17 cellular contexts compared by ENCODE assay signal in the genomic region with DNA sequence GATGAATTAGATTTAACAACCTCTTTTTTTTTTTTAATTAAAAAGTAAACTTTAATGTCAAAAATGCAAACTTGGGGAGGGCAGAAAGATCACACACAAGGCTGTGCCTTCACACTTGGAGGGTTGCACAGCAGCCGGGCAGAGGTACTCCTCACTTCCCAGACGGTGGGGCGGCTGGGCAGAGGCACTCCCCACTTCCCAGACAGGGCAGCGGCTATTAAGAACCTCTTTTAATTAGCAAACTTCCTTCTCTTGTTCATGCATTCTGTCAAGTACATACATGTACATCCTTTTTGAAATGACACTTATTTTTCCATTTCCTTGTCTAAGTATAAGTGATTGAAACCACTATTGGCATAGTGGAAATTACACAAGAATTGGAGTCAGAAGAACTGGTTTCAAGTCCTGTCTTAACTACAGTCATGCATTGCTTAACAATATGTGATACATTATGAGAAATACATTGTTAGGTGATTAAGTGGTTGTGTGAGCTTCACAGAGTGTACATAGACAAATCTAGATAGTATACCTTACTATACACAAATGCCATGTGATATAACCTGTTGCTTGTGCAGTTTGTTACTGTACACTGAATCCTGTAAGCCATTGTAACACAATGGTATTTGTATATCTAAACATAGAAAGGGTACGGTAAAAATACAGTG. TPM values are rescaled to one million over a fixed set of nuclear protein-coding genes. Genes with fewer than 3 reads are reported as not detected.
A peak's percentile ranks its signal among the peaks of the same experiment; 100 is the strongest.
DNase-seq lines count a peak whose midpoint lies in the region; ATAC-seq and TF ChIP-seq lines count a peak whose summit lies in the region.
"Had no signal": no experiment of that assay in that cellular context is flagged by ENCODE, and none has a peak within 500 bp of the region (broad histone marks: within the 10 kb centered on the region; RNA-seq: fewer than 3 reads in every experiment).

No MANE protein-coding gene starts in this region.

- H3K27ac Mint-ChIP-seq in activated CD8-positive, alpha-beta T cell treated with anti-CD3 and anti-CD28 coated beads for 36 hours, result peak overlapping the region; percentile 51
- no peak overlapping the region for H3K27ac Mint-ChIP-seq in activated CD8-positive, alpha-beta T cell treated with anti-CD3 and anti-CD28 coated beads, Interleukin-2, amount 10 ng/mL, durations not matched to agents 7 days and 5 days
- peak overlapping the region; percentile 65 for H3K27ac Mint-ChIP-seq in stimulated activated naive B cell treated with anti-CD40 and anti-IgM and Interleukin-4, amounts not matched to agents 10 μg/mL and 1 μg/mL and 100 μg/mL, for 72 hours
- H3K27ac Mint-ChIP-seq: activated CD4-positive, alpha-beta T cell treated with anti-CD3 and anti-CD28 coated beads, Interleukin-2, amount 10 ng/mL, durations not matched to agents 7 days and 5 days; H9 had no signal

- in situ Hi-C loops in mammary epithelial cell (cut with MboI; ENCODE audit: low sequenced_read_pairs in 2 of 2), result no loop called here

- peak; percentile 85 for ATAC-seq in activated CD8-positive, alpha-beta T cell treated with anti-CD3 and anti-CD28 coated beads for 36 hours
- ATAC-seq in activated CD8-positive, alpha-beta T cell treated with anti-CD3 and anti-CD28 coated beads, Interleukin-2, amount 10 ng/mL, durations not matched to agents 7 days and 5 days, result no peak
- peak; percentile 68 to 78 for ATAC-seq in stimulated activated naive B cell treated with anti-CD40 and anti-IgM and Interleukin-4, amounts not matched to agents 10 μg/mL and 1 μg/mL and 100 μg/mL, for 72 hours (replicated peaks)
- no peak for ATAC-seq in GM19463 (IDR thresholded peaks at IDR 0.05; ENCODE audit: unreplicated experiment)
- ATAC-seq: sciatic nerve had no signal

- BruUV-seq in mammary epithelial cell (replicated peaks; lab: Mats Ljungman, UMichigan), result no TSS peak

- no peaks in the 10 kb centered on the region for H3K27me3 Mint-ChIP-seq in activated CD8-positive, alpha-beta T cell treated with anti-CD3 and anti-CD28 coated beads for 36 hours
- no peaks in the 10 kb centered on the region for H3K27me3 Mint-ChIP-seq in activated CD8-positive, alpha-beta T cell treated with anti-CD3 and anti-CD28 coated beads, Interleukin-2, amount 10 ng/mL, durations not matched to agents 7 days and 5 days (ENCODE audit: low read depth)
- no peaks in the 10 kb centered on the region for H3K27me3 Mint-ChIP-seq in stimulated activated naive B cell treated with anti-CD40 and anti-IgM and Interleukin-4, amounts not matched to agents 10 μg/mL and 1 μg/mL and 100 μg/mL, for 72 hours
- H3K27me3 Mint-ChIP-seq: activated CD4-positive, alpha-beta T cell treated with anti-CD3 and anti-CD28 coated beads, Interleukin-2, amount 10 ng/mL, durations not matched to agents 7 days and 5 days had no signal

- peaks cover 2% of the 10 kb centered on the region for H3K79me2 ChIP-seq in mammary epithelial cell (ENCODE audit: insufficient read depth, low read length)

- intact Hi-C loops in activated CD8-positive, alpha-beta T cell treated with anti-CD3 and anti-CD28 coated beads for 36 hours (cut with micrococcal nuclease), result no loop called here
- intact Hi-C loops in mammary epithelial cell (cut with micrococcal nuclease) (no loop called here), adrenal gland (cut with DNase I) (no loop called here)

- no peak for DNase-seq in activated CD8-positive, alpha-beta T cell treated with anti-CD3 and anti-CD28 coated beads for 36 hours
- no peak for DNase-seq in activated CD8-positive, alpha-beta T cell treated with anti-CD3 and anti-CD28 coated beads, Interleukin-2, amount 10 ng/mL, durations not matched to agents 7 days and 5 days
- peak; percentile 32 to 55 for DNase-seq in NCI-H526 (lab: John Stamatoyannopoulos, UW)
- peak; percentile 85 for DNase-seq in mammary epithelial cell
- no peak for DNase-seq in stimulated activated naive B cell treated with anti-CD40 and anti-IgM and Interleukin-4, amounts not matched to agents 10 μg/mL and 1 μg/mL and 100 μg/mL, for 72 hours
- DNase-seq in adrenal gland, result no peak
- no peak for DNase-seq in NCI-H446 treated with DMSO at 0.1 percent for 48 hours (lab: John Stamatoyannopoulos, UW)
- DNase-seq: activated CD4-positive, alpha-beta T cell treated with anti-CD3 and anti-CD28 coated beads, Interleukin-2, amount 10 ng/mL, durations not matched to agents 7 days and 5 days; cortex of kidney; H9; kidney glomerular epithelial cell; NCI-H1092; nucleus accumbens; SJCRH30; stimulated activated CD4-positive, alpha-beta T cell treated with anti-CD3 and anti-CD28 coated beads, Interleukin-4, amount 100 ng/mL, for 4 hours had no signal

- peak overlapping the region; percentile 19 for H3K4me2 ChIP-seq in mammary epithelial cell (ENCODE audit: insufficient read depth, low read depth, low read length)

- H3K4me1 ChIP-seq in mammary epithelial cell (ENCODE audit: insufficient read depth, low read length), result peaks cover 11% of the 10 kb centered on the region
- H3K4me1 ChIP-seq in adrenal gland (replicated peaks in 1 of 2), result peaks cover under 1 to 17% of the 10 kb centered on the region in 2 donors
- H3K4me1 ChIP-seq: SJCRH30 had no signal

- dilution Hi-C loops in mammary epithelial cell (cut with HindIII; ENCODE audit: low sequenced_read_pairs), result no loop called here

- H3K4me3 Mint-ChIP-seq in activated CD8-positive, alpha-beta T cell treated with anti-CD3 and anti-CD28 coated beads for 36 hours, result no peak overlapping the region
- H3K4me3 Mint-ChIP-seq in activated CD8-positive, alpha-beta T cell treated with anti-CD3 and anti-CD28 coated beads, Interleukin-2, amount 10 ng/mL, durations not matched to agents 7 days and 5 days, result no peak overlapping the region
- no peak overlapping the region for H3K4me3 Mint-ChIP-seq in stimulated activated naive B cell treated with anti-CD40 and anti-IgM and Interleukin-4, amounts not matched to agents 10 μg/mL and 1 μg/mL and 100 μg/mL, for 72 hours
- H3K4me3 Mint-ChIP-seq: activated CD4-positive, alpha-beta T cell treated with anti-CD3 and anti-CD28 coated beads, Interleukin-2, amount 10 ng/mL, durations not matched to agents 7 days and 5 days; H9 had no signal

- WGBS in mammary epithelial cell (ENCODE audit: low coverage, missing lambda C conversion rate), result 77% methylated on average over 5 of the region's 5 CpGs
- 82 to 91% (median 85%) methylated on average over 5 of the region's 5 CpGs for WGBS in adrenal gland, 4 donors

- peaks cover 4% of the 10 kb centered on the region for H3K36me3 Mint-ChIP-seq in activated CD8-positive, alpha-beta T cell treated with anti-CD3 and anti-CD28 coated beads for 36 hours (ENCODE audit: low read depth)
- H3K36me3 Mint-ChIP-seq in activated CD8-positive, alpha-beta T cell treated with anti-CD3 and anti-CD28 coated beads, Interleukin-2, amount 10 ng/mL, durations not matched to agents 7 days and 5 days (ENCODE audit: low read depth), result no peaks in the 10 kb centered on the region
- H3K36me3 Mint-ChIP-seq in stimulated activated naive B cell treated with anti-CD40 and anti-IgM and Interleukin-4, amounts not matched to agents 10 μg/mL and 1 μg/mL and 100 μg/mL, for 72 hours, result peaks cover 5 to 6% of the 10 kb centered on the region in 2 donors

- no peak for TF ChIP-seq CTCF in activated CD8-positive, alpha-beta T cell treated with anti-CD3 and anti-CD28 coated beads for 36 hours (IDR thresholded peaks at IDR 0.05)
- TF ChIP-seq CTCF in mammary epithelial cell (conservative IDR thresholded peaks at IDR 0.05 in 1 of 2, IDR thresholded peaks at IDR 0.05 in 1 of 2; ENCODE audit: extremely low read depth in 1 of 2, insufficient read depth in 1 of 2, low read depth in 1 of 2, low read length in 2 of 2), result no peak
- TF ChIP-seq CTCF in adrenal gland (IDR thresholded peaks at IDR 0.05), result no peak

- peaks cover 28% of the 10 kb centered on the region for H3K4me1 Mint-ChIP-seq in activated CD8-positive, alpha-beta T cell treated with anti-CD3 and anti-CD28 coated beads for 36 hours (ENCODE audit: low read depth)
- no peaks in the 10 kb centered on the region for H3K4me1 Mint-ChIP-seq in activated CD8-positive, alpha-beta T cell treated with anti-CD3 and anti-CD28 coated beads, Interleukin-2, amount 10 ng/mL, durations not matched to agents 7 days and 5 days (ENCODE audit: low read depth)
- peaks cover 11 to 50% of the 10 kb centered on the region in 2 donors for H3K4me1 Mint-ChIP-seq in stimulated activated naive B cell treated with anti-CD40 and anti-IgM and Interleukin-4, amounts not matched to agents 10 μg/mL and 1 μg/mL and 100 μg/mL, for 72 hours
- H3K4me1 Mint-ChIP-seq: H9 had no signal

- no peak overlapping the region for H3K9ac ChIP-seq in mammary epithelial cell (ENCODE audit: insufficient read depth, low read length)

- TF ChIP-seq POLR2A in adrenal gland (IDR thresholded peaks at IDR 0.05), result no peak

- no peaks in the 10 kb centered on the region for H4K20me1 ChIP-seq in mammary epithelial cell (ENCODE audit: insufficient read depth, low read length)

- peak overlapping the region; percentile 16 for H3K27ac ChIP-seq in mammary epithelial cell (ENCODE audit: insufficient read depth, low read depth, low read length)
- no peak overlapping the region for H3K27ac ChIP-seq in adrenal gland
- H3K27ac ChIP-seq: SJCRH30 had no signal

- H2AFZ ChIP-seq in mammary epithelial cell (ENCODE audit: low read depth, low read length), result no peak overlapping the region

- POLR2A ChIA-PET in activated CD8-positive, alpha-beta T cell treated with anti-CD3 and anti-CD28 coated beads for 36 hours (lab: Charles Lee), result no interaction called here
- POLR2A ChIA-PET in activated CD8-positive, alpha-beta T cell treated with anti-CD3 and anti-CD28 coated beads, Interleukin-2, amount 10 ng/mL, durations not matched to agents 7 days and 5 days (lab: Charles Lee), result no interaction called here

- H3K36me3 ChIP-seq in mammary epithelial cell (ENCODE audit: insufficient read depth, low read length), result no peaks in the 10 kb centered on the region
- H3K36me3 ChIP-seq in adrenal gland (replicated peaks in 1 of 2), result no peaks in the 10 kb centered on the region

- no peaks in the 10 kb centered on the region for H3K27me3 ChIP-seq in mammary epithelial cell (ENCODE audit: insufficient read depth, low read length)
- no peaks in the 10 kb centered on the region for H3K27me3 ChIP-seq in adrenal gland
- H3K27me3 ChIP-seq: SJCRH30 had no signal

- H3K9me3 ChIP-seq in mammary epithelial cell (replicated peaks; ENCODE audit: insufficient read depth, low read length), result no peaks in the 10 kb centered on the region
- no peaks in the 10 kb centered on the region for H3K9me3 ChIP-seq in adrenal gland (replicated peaks in 1 of 3)
- H3K9me3 ChIP-seq: SJCRH30 had no signal

- H3K4me3 ChIP-seq in mammary epithelial cell (replicated peaks in 1 of 3; ENCODE audit: insufficient read depth in 1 of 3, low read depth in 2 of 3, low read length in 3 of 3) (no peak overlapping the region), adrenal gland (no peak overlapping the region)
- H3K4me3 ChIP-seq: SJCRH30 had no signal

- CTCF ChIA-PET in activated CD8-positive, alpha-beta T cell treated with anti-CD3 and anti-CD28 coated beads for 36 hours (lab: Charles Lee), result no interaction called here
- CTCF ChIA-PET in activated CD8-positive, alpha-beta T cell treated with anti-CD3 and anti-CD28 coated beads, Interleukin-2, amount 10 ng/mL, durations not matched to agents 7 days and 5 days (lab: Charles Lee), result no interaction called here
- CTCF ChIA-PET in mammary epithelial cell (lab: Charles Lee; ENCODE audit: low non-redundant PET), result interaction anchor here (0.5 kb wide), 1 partner anchor 108 kb away, joined by 3 read pairs; no protein-coding TSS in a partner anchor

- H3K9me3 Mint-ChIP-seq in activated CD8-positive, alpha-beta T cell treated with anti-CD3 and anti-CD28 coated beads for 36 hours, result no peaks in the 10 kb centered on the region
- no peaks in the 10 kb centered on the region for H3K9me3 Mint-ChIP-seq in activated CD8-positive, alpha-beta T cell treated with anti-CD3 and anti-CD28 coated beads, Interleukin-2, amount 10 ng/mL, durations not matched to agents 7 days and 5 days (ENCODE audit: insufficient read depth)
- no peaks in the 10 kb centered on the region for H3K9me3 Mint-ChIP-seq in stimulated activated naive B cell treated with anti-CD40 and anti-IgM and Interleukin-4, amounts not matched to agents 10 μg/mL and 1 μg/mL and 100 μg/mL, for 72 hours
- H3K9me3 Mint-ChIP-seq: activated CD4-positive, alpha-beta T cell treated with anti-CD3 and anti-CD28 coated beads, Interleukin-2, amount 10 ng/mL, durations not matched to agents 7 days and 5 days; H9 had no signal

RNA-seq across cellular contexts. Expression of a gene that starts 26.5 kb away (rescaled TPM):
- total RNA-seq in activated CD8-positive, alpha-beta T cell treated with anti-CD3 and anti-CD28 coated beads for 36 hours, result 10 to 100 TPM; 11.6 to 14.6 TPM
- total RNA-seq in activated CD8-positive, alpha-beta T cell treated with anti-CD3 and anti-CD28 coated beads, Interleukin-2, amount 10 ng/mL, durations not matched to agents 7 days and 5 days, result 10 to 100 TPM; 11.0 to 11.2 TPM
- total RNA-seq in mammary epithelial cell, result 10 to 100 TPM; 12.3 to 20.3 TPM
- 7.8 TPM for polyA plus RNA-seq in mammary epithelial cell
- polyA minus RNA-seq in mammary epithelial cell, result 12.5 TPM
- 10 to 100 TPM; 16.4 to 35.3 (median 20.4) TPM for total RNA-seq in adrenal gland
- polyA plus RNA-seq in adrenal gland, result 10 to 100 TPM; 10.0 to 21.8 (median 13.8) TPM

Comparison
In these comparisons a context has a peak if more than half of its experiments do, and no peak if none do; other contexts are left out.
1. ATAC-seq: peak in activated CD8-positive, alpha-beta T cell treated with anti-CD3 and anti-CD28 coated beads for 36 hours (single experiment) and stimulated activated naive B cell treated with anti-CD40 and anti-IgM and Interleukin-4, amounts not matched to agents 10 μg/mL and 1 μg/mL and 100 μg/mL, for 72 hours (2 of 2); none in activated CD8-positive, alpha-beta T cell treated with anti-CD3 and anti-CD28 coated beads, Interleukin-2, amount 10 ng/mL, durations not matched to agents 7 days and 5 days (single experiment) and GM19463 (single experiment).
2. DNase-seq: peak in NCI-H526 (2 of 2) and mammary epithelial cell (single experiment); none in activated CD8-positive, alpha-beta T cell treated with anti-CD3 and anti-CD28 coated beads for 36 hours (single experiment), activated CD8-positive, alpha-beta T cell treated with anti-CD3 and anti-CD28 coated beads, Interleukin-2, amount 10 ng/mL, durations not matched to agents 7 days and 5 days (single experiment), stimulated activated naive B cell treated with anti-CD40 and anti-IgM and Interleukin-4, amounts not matched to agents 10 μg/mL and 1 μg/mL and 100 μg/mL, for 72 hours (single experiment), adrenal gland (0 of 7) and NCI-H446 treated with DMSO at 0.1 percent for 48 hours (single experiment).